1 cellular context compared by ENCODE assay signal in the genomic region with DNA sequence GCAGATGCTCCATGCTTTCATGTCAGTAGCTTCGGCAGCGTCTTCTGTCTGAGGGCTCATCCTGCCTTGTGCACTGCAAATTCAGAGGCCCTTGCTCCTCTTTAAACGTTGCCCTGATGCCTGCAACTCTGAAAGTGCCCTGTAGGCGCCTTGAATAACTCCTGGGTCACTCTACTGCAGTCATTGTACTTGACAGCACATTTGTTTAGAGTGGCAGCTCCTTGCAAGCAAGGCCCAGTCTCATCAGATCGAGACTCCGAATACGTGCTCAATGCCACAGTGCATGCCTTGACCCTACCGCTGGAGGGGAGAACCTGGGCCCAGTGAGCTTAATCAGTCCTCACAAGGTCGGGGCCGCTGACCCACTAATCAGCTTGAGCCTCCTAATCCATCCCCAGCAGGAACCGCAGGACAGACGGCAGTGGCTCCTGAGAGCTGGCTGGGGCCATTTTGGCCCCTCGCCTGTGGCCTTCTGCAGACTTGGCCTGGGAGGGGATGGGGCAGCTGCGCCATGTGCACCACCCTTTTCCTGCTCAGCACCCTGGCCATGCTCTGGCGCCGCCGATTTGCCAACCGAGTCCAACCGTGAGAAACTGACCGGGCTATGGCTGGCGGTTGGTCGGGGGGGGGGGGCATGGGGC.
TF ChIP-seq lines count a peak whose summit lies in the region.

A gene with protein sequence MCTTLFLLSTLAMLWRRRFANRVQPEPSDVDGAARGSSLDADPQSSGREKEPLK (plus strand): TSS at position 414 of the 641 bp plus-strand sequence. CDS start 98 bp downstream, at position 512.

TF ChIP-seq in GM23338, 12 proteins besides CTCF, POLR2A, EP300 and RAD21 (continued from another document):
- no peak for TF ChIP-seq REST (IDR thresholded peaks at IDR 0.05; ENCODE audit: unreplicated experiment)
